Comparison of ENCODE assay signal across 12 cellular contexts in genomic region chr5:54524704-54525103, GRCh38. TPM values are rescaled to one million over a fixed set of nuclear protein-coding genes. Genes with fewer than 3 reads are reported as not detected.
DNase-seq lines count a peak whose midpoint lies in the region; ATAC-seq, FAIRE-seq and TF ChIP-seq lines count a peak whose summit lies in the region.
"Had no signal": no experiment of that assay in that cellular context is flagged by ENCODE, and none has a peak within 500 bp of the region (broad histone marks: within the 10 kb centered on the region; RNA-seq: fewer than 3 reads in every experiment).

No MANE protein-coding gene starts in this region.

- H2BK20ac ChIP-seq in H1 (ENCODE audit: low read length), result no peak overlapping the region

- H2AFZ ChIP-seq in MM.1S (ENCODE audit: low read length), result no peak overlapping the region
- H2AFZ ChIP-seq in H1 (ENCODE audit: low read length), result no peak overlapping the region
- H2AFZ ChIP-seq: neural progenitor cell had no signal

- H3K27me3 ChIP-seq in MM.1S (replicated peaks; ENCODE audit: insufficient read depth, low read length) (no peaks in the 10 kb centered on the region), H1 (replicated peaks in 1 of 4; ENCODE audit: control insufficient read depth in 3 of 4, extremely low read depth in 1 of 4, insufficient read depth in 3 of 4, low read length in 3 of 4) (no peaks in the 10 kb centered on the region), muscle layer of colon (ENCODE audit: control insufficient read depth in 1 of 2, insufficient read depth in 2 of 2, low read length in 2 of 2) (no peaks in the 10 kb centered on the region), suprapubic skin (no peaks in the 10 kb centered on the region)
- H3K27me3 ChIP-seq: neural progenitor cell had no signal

- peak overlapping the region; percentile 21; the same call in 1 of the 2 replicates for H3K4me3 ChIP-seq in MM.1S (ENCODE audit: low read length)
- no peak overlapping the region for H3K4me3 ChIP-seq in H1 (ENCODE audit: extremely low read depth in 1 of 4, insufficient read depth in 2 of 4, low read depth in 3 of 4, low read length in 4 of 4)
- H3K4me3 ChIP-seq in muscle layer of colon (ENCODE audit: low read depth in 1 of 2, low read length in 2 of 2), result peak overlapping the region in 1 of 2 donors; percentile 19
- no peak overlapping the region for H3K4me3 ChIP-seq in suprapubic skin
- H3K4me3 ChIP-seq: neural progenitor cell had no signal

- no peak overlapping the region for H4K91ac ChIP-seq in H1 (replicated peaks; ENCODE audit: insufficient read length, low read length)

- no peak for FAIRE-seq in H1 (lab: Jason Lieb, UNC)

- H3K9me2 ChIP-seq in MM.1S (replicated peaks; ENCODE audit: insufficient read depth, low read length), result no peaks in the 10 kb centered on the region

- peaks cover under 1% of the 10 kb centered on the region for H3K36me3 Mint-ChIP-seq in endothelial cell (ENCODE audit: low read depth, unreplicated experiment)

- no peaks in the 10 kb centered on the region for H3K27me3 Mint-ChIP-seq in endothelial cell (ENCODE audit: unreplicated experiment)
- H3K27me3 Mint-ChIP-seq: activated B cell treated with CpG ODN at 0.5 μM for 24 hours, IgD-negative memory B cell had no signal

- H2BK12ac ChIP-seq in H1 (ENCODE audit: low read depth, low read length), result no peak overlapping the region

- CTCF ChIA-PET in H1 (lab: Charles Lee; ENCODE audit: partially characterized antibody), result interaction anchor here (0.7 to 2.4 kb wide), 8 partner anchors 8 to 343 kb away, joined by 3 to 7 read pairs (median 3); no protein-coding TSS in a partner anchor

- TF ChIP-seq POLR2A in H1 (IDR thresholded peaks at IDR 0.05; ENCODE audit: control extremely low read depth in 1 of 2, low read depth in 2 of 2, low read length in 2 of 2), result no peak
- TF ChIP-seq POLR2A in suprapubic skin (IDR thresholded peaks at IDR 0.05), result no peak

- H3K4me1 ChIP-seq in MM.1S (ENCODE audit: low read length) (peaks cover 28% of the 10 kb centered on the region), H1 (replicated peaks in 1 of 4; ENCODE audit: control insufficient read depth in 3 of 4, insufficient read depth in 4 of 4, low read length in 3 of 4) (peaks cover 0 to 14% (median 1%) of the 10 kb centered on the region in 4 experiments; a peak in 4 of 7 replicates), muscle layer of colon (ENCODE audit: insufficient read depth, low read length) (peaks cover 48% of the 10 kb centered on the region), suprapubic skin (peaks cover 89% of the 10 kb centered on the region)

- H3F3A ChIP-seq in MM.1S (ENCODE audit: insufficient read depth, low read length), result peaks cover 29% of the 10 kb centered on the region

- TF ChIP-seq EP300 in H1 (IDR thresholded peaks at IDR 0.05; ENCODE audit: borderline replicate concordance in 1 of 2, low read depth in 2 of 2, low read length in 2 of 2) (no peak), suprapubic skin (IDR thresholded peaks at IDR 0.05) (no peak)

- no peak overlapping the region for H3K4me3 Mint-ChIP-seq in endothelial cell (ENCODE audit: unreplicated experiment)
- H3K4me3 Mint-ChIP-seq: neural progenitor cell had no signal

- H3K27ac ChIP-seq in MM.1S (ENCODE audit: low read length) (peak overlapping the region; percentile 78; the same call in 1 of the 2 replicates), H1 (ENCODE audit: low read depth, low read length) (no peak overlapping the region), muscle layer of colon (ENCODE audit: low read depth, low read length) (peak overlapping the region; percentile 45), suprapubic skin (peak overlapping the region; percentile 24)

- intact Hi-C loops in posterior vena cava (cut with DNase I), result loop anchor here (5.0 to 10.0 kb wide), 3 partner anchors 110 to 173 kb away; no protein-coding TSS in a partner anchor

- H3K9me3 ChIP-seq in MM.1S (replicated peaks; ENCODE audit: insufficient read depth, low read length) (no peaks in the 10 kb centered on the region), H1 (ENCODE audit: insufficient read depth in 2 of 2, low read depth in 1 of 2, low read length in 1 of 2) (no peaks in the 10 kb centered on the region), muscle layer of colon (ENCODE audit: low read length) (no peaks in the 10 kb centered on the region), suprapubic skin (no peaks in the 10 kb centered on the region)

- no peak overlapping the region for H2BK15ac ChIP-seq in H1 (ENCODE audit: low read length)

- TF ChIP-seq CTCF in MM.1S (IDR thresholded peaks at IDR 0.05; ENCODE audit: low read length), result no peak
- TF ChIP-seq CTCF in H1 (IDR thresholded peaks at IDR 0.05; ENCODE audit: control extremely low read depth in 1 of 3, insufficient read depth in 1 of 3, low read depth in 1 of 3, low read length in 3 of 3), result no peak
- no peak for TF ChIP-seq CTCF in suprapubic skin (IDR thresholded peaks at IDR 0.05)
- TF ChIP-seq CTCF in endothelial cell (IDR thresholded peaks at IDR 0.05; ENCODE audit: unreplicated experiment), result no peak

- no peak overlapping the region; the same call in 1 of the 2 replicates for H3K9ac ChIP-seq in MM.1S (ENCODE audit: low read length)
- H3K9ac ChIP-seq in H1 (replicated peaks in 1 of 4; ENCODE audit: extremely low read depth in 1 of 4, low read depth in 3 of 4, low read length in 3 of 4), result no peak overlapping the region
- peak overlapping the region; percentile 7 for H3K9ac ChIP-seq in muscle layer of colon (ENCODE audit: low read length)
- H3K9ac ChIP-seq: neural progenitor cell had no signal

- ATAC-seq in HG02759 (IDR thresholded peaks at IDR 0.05; ENCODE audit: unreplicated experiment), result no peak

- peaks cover 9% of the 10 kb centered on the region; the same call in 1 of the 2 replicates for H3K79me1 ChIP-seq in H1 (ENCODE audit: low read depth, low read length)

- H3K4me1 Mint-ChIP-seq in endothelial cell (ENCODE audit: unreplicated experiment), result peaks cover 16% of the 10 kb centered on the region

- H3K36me3 ChIP-seq in MM.1S (replicated peaks; ENCODE audit: insufficient read depth, low read length) (no peaks in the 10 kb centered on the region), H1 (ENCODE audit: control insufficient read depth in 2 of 4, insufficient read depth in 4 of 4, low read length in 3 of 4) (no peaks in the 10 kb centered on the region), muscle layer of colon (ENCODE audit: insufficient read depth, low read length) (no peaks in the 10 kb centered on the region), suprapubic skin (no peaks in the 10 kb centered on the region)
- H3K36me3 ChIP-seq: neural progenitor cell had no signal

- no peak overlapping the region for H4K5ac ChIP-seq in H1 (ENCODE audit: insufficient read length, low read depth, low read length)

- no peaks in the 10 kb centered on the region for H3K9me3 Mint-ChIP-seq in endothelial cell (ENCODE audit: unreplicated experiment)
- H3K9me3 Mint-ChIP-seq: activated B cell treated with CpG ODN at 0.5 μM for 24 hours, IgD-negative memory B cell, neural progenitor cell had no signal

- H2BK5ac ChIP-seq in H1 (ENCODE audit: low read depth, low read length), result no peak overlapping the region

- no peak overlapping the region for H2BK120ac ChIP-seq in H1 (replicated peaks; ENCODE audit: low read depth, low read length)

- POLR2A ChIA-PET in H1 (lab: Charles Lee; ENCODE audit: partially characterized antibody), result interaction anchor here (0.8 kb wide), 1 partner anchor 19 kb away, joined by 3 read pairs; no protein-coding TSS in a partner anchor

- H3K23ac ChIP-seq in H1 (ENCODE audit: insufficient read length), result no peak overlapping the region

- 91% methylated on average over 8 of the region's 8 CpGs; no CpG with 5 or more reads in 1 of the 2 experiments for WGBS in H1 (ENCODE audit: extremely low coverage in 1 of 2, insufficient coverage in 1 of 2, insufficient read length in 1 of 2, insufficient replicate concordance in 2 of 2, low coverage in 1 of 2, low lambda C conversion rate in 2 of 2, missing lambda C conversion rate in 1 of 2), 2 experiments
- 55% methylated on average over 8 of the region's 8 CpGs for WGBS in suprapubic skin

- H2AK5ac ChIP-seq in H1 (ENCODE audit: low read depth, low read length), result no peak overlapping the region

- H3K4me2 ChIP-seq in MM.1S (ENCODE audit: low read depth, low read length) (peak overlapping the region; percentile 81), H1 (ENCODE audit: insufficient read depth in 1 of 2, low read depth in 2 of 2, low read length in 2 of 2) (no peak overlapping the region)

- no peaks in the 10 kb centered on the region; the same call in none of the 2 replicates for H3K23me2 ChIP-seq in H1 (ENCODE audit: low read depth, low read length)

- no peak overlapping the region for H3K18ac ChIP-seq in H1 (ENCODE audit: extremely low read depth, low read length)

- no peak for TF ChIP-seq RAD21 in H1 (IDR thresholded peaks at IDR 0.05 in 1 of 2, conservative IDR thresholded peaks at IDR 0.05 in 1 of 2; ENCODE audit: low read depth in 2 of 2, low read length in 2 of 2)

- no peak overlapping the region for H3K27ac Mint-ChIP-seq in endothelial cell (ENCODE audit: unreplicated experiment)
- H3K27ac Mint-ChIP-seq: IgD-negative memory B cell, neural progenitor cell had no signal

- no peak overlapping the region for H3K14ac ChIP-seq in H1 (ENCODE audit: insufficient read length)

- peak overlapping the region; percentile 14; the same call in 1 of the 2 replicates for H4K8ac ChIP-seq in H1 (ENCODE audit: extremely low read depth, insufficient read depth, low read length)

- DNase-seq in MM.1S (no peak), H1 (ENCODE audit: low read depth in 1 of 2, low spot score in 2 of 2) (no peak), suprapubic skin (ENCODE audit: low spot score in 2 of 2) (no peak), DMS79 treated with DMSO at 0.1 percent for 48 hours (lab: John Stamatoyannopoulos, UW) (no peak), endothelial cell (ENCODE audit: low spot score) (no peak), posterior vena cava (ENCODE audit: low spot score) (no peak)
- DNase-seq: activated B cell treated with CpG ODN at 0.5 μM for 24 hours, NCI-H345 had no signal

- H4K20me1 ChIP-seq in MM.1S (ENCODE audit: insufficient read depth, low read length) (0 out of 2 replicates have a peak, but pooled peaks cover 5% of the 10 kb centered on the region), H1 (replicated peaks in 1 of 2; ENCODE audit: control insufficient read depth in 1 of 2, insufficient read depth in 2 of 2, low read length in 2 of 2) (peaks cover 0 to 3% of the 10 kb centered on the region in 2 experiments)

- H3K4ac ChIP-seq in H1 (replicated peaks; ENCODE audit: insufficient read length, low read depth, low read length), result no peak overlapping the region

- H3K79me2 ChIP-seq in MM.1S (ENCODE audit: low read length) (peaks cover 100% of the 10 kb centered on the region), H1 (ENCODE audit: control insufficient read depth in 1 of 2, insufficient read depth in 2 of 2, low read length in 2 of 2) (peaks cover 0 to 88% of the 10 kb centered on the region in 2 experiments; a peak in 3 of 4 replicates)

- no peak overlapping the region for H3K56ac ChIP-seq in H1 (replicated peaks; ENCODE audit: insufficient read length, low read depth, low read length)

RNA-seq across cellular contexts. Expression of gene SNX18, which starts 7.1 kb away (rescaled TPM):
- total RNA-seq in H1 (2021; fragmentation: NEBNext Ultra II Directional; extraction: Animal tissue kit (Norgen Biotek cat#: 25700)), result 17.3 and 17.7 TPM in 2 replicates
- polyA plus RNA-seq in H1 (2011; rRNA removed), result 5.8 and 10.8 TPM in 2 replicates
- polyA plus RNA-seq in H1 (2011; cell fraction: cytosol; rRNA removed), result 8.9 TPM
- polyA plus RNA-seq in H1 (2011; cell fraction: nucleus; rRNA removed), result 12.1 TPM
- polyA plus RNA-seq in H1 (2012, experiment 1 of 2), result 4.8 to 6.0 TPM (median 5.9 TPM) in 4 replicates
- polyA plus RNA-seq in H1 (2012, experiment 2 of 2), result 1.0 TPM
- polyA plus RNA-seq in H1 (2013, experiment 1 of 2), result 7.1 TPM
- polyA plus RNA-seq in H1 (2013, experiment 2 of 2), result 7.1 TPM
- polyA minus RNA-seq in H1 (2011; rRNA and poly(A)+ RNA removed), result 9.1 and 11.8 TPM in 2 replicates
- 18.6 TPM for polyA minus RNA-seq in H1 (2011; cell fraction: cytosol; rRNA and poly(A)+ RNA removed)
- polyA minus RNA-seq in H1 (2011; cell fraction: nucleus; rRNA and poly(A)+ RNA removed), result 25.8 TPM
- 10 to 100 TPM; 17.9 to 43.2 (median 24.4) TPM for total RNA-seq in suprapubic skin
- 22.3 TPM for total RNA-seq in endothelial cell (ENCODE audit: unreplicated experiment)
- total RNA-seq in posterior vena cava, result 10 to 100 TPM; 50.3 to 55.6 TPM
